19 cellular contexts compared by ENCODE assay signal in genomic region chr1:36211841-36212240, GRCh38. TPM values are rescaled to one million over a fixed set of nuclear protein-coding genes. Genes with fewer than 3 reads are reported as not detected.
DNase-seq lines count a peak whose midpoint lies in the region; ATAC-seq, FAIRE-seq and TF ChIP-seq lines count a peak whose summit lies in the region.
"Had no signal": no experiment of that assay in that cellular context is flagged by ENCODE, and none has a peak within 500 bp of the region (broad histone marks: within the 10 kb centered on the region; RNA-seq: fewer than 3 reads in every experiment).

No MANE protein-coding gene starts in this region.

- TF ChIP-seq POLR2A in HepG2 (IDR thresholded peaks at IDR 0.05; ENCODE audit: insufficient read depth in 1 of 2, low read depth in 2 of 2, low read length in 2 of 2) (no peak), right lobe of liver (IDR thresholded peaks at IDR 0.05) (no peak)

- ATAC-seq in HepG2 (peak; percentile 15; the same call in 1 of the 3 replicates), right lobe of liver (no peak), GM21381 (IDR thresholded peaks at IDR 0.05; ENCODE audit: unreplicated experiment) (no peak)
- ATAC-seq: GM12878 had no signal

- H3K4me2 ChIP-seq in HepG2 (ENCODE audit: low read depth, low read length) (peak overlapping the region; percentile 45; the same call in 1 of the 2 replicates), hepatocyte (no peak overlapping the region)
- H3K4me2 ChIP-seq: BLaER1 had no signal

- no TSS peak for BruUV-seq in HepG2 (replicated peaks; lab: Mats Ljungman, UMichigan)

- TF ChIP-seq CTCF in HepG2 (CRISPR knock-in tag; IDR thresholded peaks at IDR 0.05) (no peak), right lobe of liver (IDR thresholded peaks at IDR 0.05) (no peak), epithelial cell of esophagus (IDR thresholded peaks at IDR 0.05; ENCODE audit: insufficient read depth, low read depth, low read length, missing control alignments) (no peak), hepatocyte (IDR thresholded peaks at IDR 0.05; ENCODE audit: poor library complexity) (no peak)

- peaks cover 0 to 2% (median 0%) of the 10 kb centered on the region in 4 donors for H3K4me1 Mint-ChIP-seq in CD4-positive, alpha-beta memory T cell

- no peaks in the 10 kb centered on the region for H3K9me2 ChIP-seq in hepatocyte (replicated peaks; ENCODE audit: insufficient read depth)

- H3K4me1 ChIP-seq in HepG2 (ENCODE audit: insufficient read depth, low read length) (peaks cover 57% of the 10 kb centered on the region), right lobe of liver (peaks cover 0 to 7% (median 3%) of the 10 kb centered on the region in 4 donors), hepatocyte (ENCODE audit: insufficient read depth) (no peaks in the 10 kb centered on the region)
- H3K4me1 ChIP-seq in CD4-positive, alpha-beta memory T cell (ENCODE audit: insufficient read depth, low read length), result no peaks in the 10 kb centered on the region
- H3K4me1 ChIP-seq: HAP-1 had no signal

- H3K9me3 ChIP-seq in HepG2 (ENCODE audit: low read length), result no peaks in the 10 kb centered on the region
- no peaks in the 10 kb centered on the region for H3K9me3 ChIP-seq in right lobe of liver
- H3K9me3 ChIP-seq in hepatocyte (ENCODE audit: low read depth), result no peaks in the 10 kb centered on the region
- H3K9me3 ChIP-seq in CD4-positive, alpha-beta memory T cell (ENCODE audit: control insufficient read depth in 1 of 2, low read length in 2 of 2), result no peaks in the 10 kb centered on the region
- H3K9me3 ChIP-seq: BLaER1, HAP-1 had no signal

- H3K27ac Mint-ChIP-seq in CD4-positive, alpha-beta memory T cell, result no peak overlapping the region
- H3K27ac Mint-ChIP-seq: HFFc6 had no signal

- no peaks in the 10 kb centered on the region for H3K36me3 Mint-ChIP-seq in CD4-positive, alpha-beta memory T cell
- H3K36me3 Mint-ChIP-seq: CD4-positive, CD25-positive, alpha-beta regulatory T cell had no signal

- WGBS in HepG2 (ENCODE audit: low lambda C conversion rate), result 8% methylated on average over 2 of the region's 2 CpGs
- WGBS in right lobe of liver (ENCODE audit: insufficient coverage, low coverage, low lambda C conversion rate, missing lambda C conversion rate), result 57% methylated on average over 1 of the region's 2 CpGs
- 83% methylated on average over 2 of the region's 2 CpGs for WGBS in hepatocyte (ENCODE audit: low lambda C conversion rate, missing lambda C conversion rate)

- H3K27me3 ChIP-seq in HepG2 (ENCODE audit: control insufficient read depth in 1 of 2, insufficient read depth in 2 of 2, low read length in 2 of 2) (no peaks in the 10 kb centered on the region), right lobe of liver (no peaks in the 10 kb centered on the region), hepatocyte (no peaks in the 10 kb centered on the region)
- no peaks in the 10 kb centered on the region for H3K27me3 ChIP-seq in CD4-positive, alpha-beta memory T cell (ENCODE audit: insufficient read depth, low read length)
- H3K27me3 ChIP-seq: BLaER1 had no signal

- H3K9ac ChIP-seq in HepG2 (ENCODE audit: insufficient read depth, low read depth, low read length), result no peak overlapping the region
- H3K9ac ChIP-seq: BLaER1 had no signal

- CTCF ChIA-PET in HepG2 (lab: Yijun Ruan, JAX; ENCODE audit: low intra/inter-chr PET ratio, low total read pairs), result no interaction called here
- CTCF ChIA-PET in CD4-positive, alpha-beta memory T cell (lab: Charles Lee; ENCODE audit: partially characterized antibody), result interaction anchor here (1.1 to 1.8 kb wide), 3 partner anchors 11 to 62 kb away, joined by 3 to 7 read pairs (median 4); no protein-coding TSS in a partner anchor

- no peak overlapping the region for H3K27ac ChIP-seq in HepG2 (ENCODE audit: extremely low read length, insufficient read depth, low read length)
- no peak overlapping the region for H3K27ac ChIP-seq in right lobe of liver
- H3K27ac ChIP-seq in hepatocyte, result no peak overlapping the region
- H3K27ac ChIP-seq in CD4-positive, alpha-beta memory T cell (ENCODE audit: low read depth, low read length), result no peak overlapping the region
- H3K27ac ChIP-seq: BLaER1, HL-60 had no signal

- no peak for TF ChIP-seq RAD21 in HepG2 (CRISPR knock-in tag; IDR thresholded peaks at IDR 0.05)

- H3K4me3 ChIP-seq in HepG2 (replicated peaks in 1 of 3; ENCODE audit: insufficient read depth in 1 of 3, low read depth in 2 of 3, low read length in 3 of 3) (no peak overlapping the region), right lobe of liver (no peak overlapping the region), epithelial cell of esophagus (ENCODE audit: low read length) (no peak overlapping the region), hepatocyte (no peak overlapping the region)
- H3K4me3 ChIP-seq in CD4-positive, alpha-beta memory T cell (ENCODE audit: low read length in 2 of 2), result no peak overlapping the region
- H3K4me3 ChIP-seq: BLaER1, GM12878, HAP-1 had no signal

- no peaks in the 10 kb centered on the region for H3K27me3 Mint-ChIP-seq in CD4-positive, alpha-beta memory T cell

- H4K20me1 ChIP-seq in HepG2 (ENCODE audit: insufficient read depth, low read length), result no peaks in the 10 kb centered on the region
- H4K20me1 ChIP-seq in hepatocyte (ENCODE audit: insufficient read depth, poor library complexity, severe bottlenecking), result no peaks in the 10 kb centered on the region
- H4K20me1 ChIP-seq: BLaER1 had no signal

- H2AFZ ChIP-seq in HepG2 (ENCODE audit: low read length), result no peak overlapping the region
- H2AFZ ChIP-seq in hepatocyte, result no peak overlapping the region

- DNase-seq in HepG2 (ENCODE audit: low spot score), result no peak
- DNase-seq in right lobe of liver, result no peak
- DNase-seq in epithelial cell of esophagus (ENCODE audit: low read depth), result peak; percentile 47
- peak; percentile 22 for DNase-seq in hepatocyte (ENCODE audit: low spot score)
- DNase-seq in activated CD4-positive, alpha-beta T cell treated with anti-CD3 and anti-CD28 coated beads, Interleukin-2, amount 50 U/mL, for 4 hours, result no peak
- no peak for DNase-seq in SW480 (ENCODE audit: low spot score)
- no peak for DNase-seq in CD4-positive, alpha-beta memory T cell
- DNase-seq: 8988T; AML-193; Calu3; CD4-positive, CD25-positive, alpha-beta regulatory T cell; DMS79; GOT3; HFFc6 had no signal

- no peaks in the 10 kb centered on the region for H3K36me3 ChIP-seq in HepG2 (replicated peaks in 1 of 2; ENCODE audit: control insufficient read depth in 1 of 2, insufficient read depth in 2 of 2, low read length in 2 of 2)
- no peaks in the 10 kb centered on the region for H3K36me3 ChIP-seq in right lobe of liver
- no peaks in the 10 kb centered on the region for H3K36me3 ChIP-seq in hepatocyte (replicated peaks; ENCODE audit: insufficient read depth, low read depth)
- no peaks in the 10 kb centered on the region for H3K36me3 ChIP-seq in CD4-positive, alpha-beta memory T cell (ENCODE audit: insufficient read depth, low read length)
- H3K36me3 ChIP-seq: BLaER1, HAP-1 had no signal

- intact Hi-C loops in HepG2 (cut with micrococcal nuclease; ENCODE audit: unreplicated experiment), result no loop called here
- intact Hi-C loops in right lobe of liver (cut with DNase I), result no loop called here
- intact Hi-C loops in CD4-positive, alpha-beta memory T cell (cut with micrococcal nuclease), result no loop called here

- no peaks in the 10 kb centered on the region for H3K79me2 ChIP-seq in HepG2 (ENCODE audit: insufficient read depth, low read length)
- H3K79me2 ChIP-seq in hepatocyte, result no peaks in the 10 kb centered on the region

- POLR2A ChIA-PET in HepG2 (lab: Yijun Ruan, JAX), result interaction anchor here (0.6 to 4.1 kb wide), 4 partner anchors 12 to 61 kb away, joined by 3 to 23 read pairs (median 4); partner anchors contain the start of gene THRAP3
- POLR2A ChIA-PET in CD4-positive, alpha-beta memory T cell (lab: Charles Lee; ENCODE audit: partially characterized antibody), result interaction anchor here (1.0 to 1.4 kb wide), 2 partner anchors 11 to 63 kb away, joined by 3 read pairs; partner anchors contain the start of gene TRAPPC3

- FAIRE-seq in HepG2 (lab: Jason Lieb, UNC), result no peak
- FAIRE-seq: GM12878 had no signal

- in situ Hi-C loops in HepG2 (cut with HindIII; ENCODE audit: extremely low pct_ligation_motif_present, low pct_unique_long_range_greater_than_20kb), result no loop called here

- H3K9me3 Mint-ChIP-seq in CD4-positive, alpha-beta memory T cell, result no peaks in the 10 kb centered on the region
- H3K9me3 Mint-ChIP-seq: CD4-positive, CD25-positive, alpha-beta regulatory T cell; HFFc6 had no signal

- no peak for TF ChIP-seq EP300 in HepG2 (IDR thresholded peaks at IDR 0.05; ENCODE audit: low read depth in 2 of 2, low read length in 2 of 2)
- TF ChIP-seq EP300 in HepG2 (CRISPR knock-in tag; IDR thresholded peaks at IDR 0.05; ENCODE audit: borderline replicate concordance), result no peak

- no peak overlapping the region for H3K4me3 Mint-ChIP-seq in CD4-positive, alpha-beta memory T cell
- H3K4me3 Mint-ChIP-seq: CD4-positive, CD25-positive, alpha-beta regulatory T cell; HFFc6 had no signal

RNA-seq across cellular contexts. Expression of gene THRAP3, which starts 12.4 kb away (rescaled TPM):
- 92.6 and 127 TPM in 2 replicates for total RNA-seq in HepG2 (2016; rRNA removed; fragmentation: Illumina TruSeq; extraction: Trizol)
- total RNA-seq in HepG2 (2016; cell fraction: cytosol; rRNA removed; fragmentation: Illumina TruSeq; extraction: Trizol; ENCODE audit: low read depth), result 4.4 and 4.8 TPM in 2 replicates
- 91.8 and 120 TPM in 2 replicates for total RNA-seq in HepG2 (2016; cell fraction: insoluble cytoplasmic fraction; rRNA removed; fragmentation: Illumina TruSeq; extraction: Trizol)
- 17.0 and 19.1 TPM in 2 replicates for total RNA-seq in HepG2 (2016; cell fraction: membrane; rRNA removed; fragmentation: Illumina TruSeq; extraction: Trizol)
- 65.3 and 66.9 TPM in 2 replicates for total RNA-seq in HepG2 (2016; cell fraction: nucleus; rRNA removed; fragmentation: Illumina TruSeq; extraction: Trizol)
- 45.0 and 48.3 TPM in 2 replicates for polyA plus RNA-seq in HepG2 (2011; rRNA removed)
- polyA plus RNA-seq in HepG2 (2011; cell fraction: cytosol; rRNA removed), result 24.6 and 36.8 TPM in 2 replicates
- polyA plus RNA-seq in HepG2 (2011; cell fraction: nucleus; rRNA removed), result 24.7 and 31.6 TPM in 2 replicates
- polyA plus RNA-seq in HepG2 (2012), result 42.6 and 51.5 TPM in 2 replicates
- 2.2 and 2.7 TPM in 2 replicates for polyA plus RNA-seq in HepG2 (2016; cell fraction: cytosol; fragmentation: Illumina TruSeq; extraction: Trizol; ENCODE audit: low read depth)
- 84.9 and 85.0 TPM in 2 replicates for polyA plus RNA-seq in HepG2 (2016; cell fraction: insoluble cytoplasmic fraction; fragmentation: Illumina TruSeq; extraction: Trizol; ENCODE audit: low read depth)
- polyA plus RNA-seq in HepG2 (2016; cell fraction: membrane; fragmentation: Illumina TruSeq; extraction: Trizol; ENCODE audit: low read depth), result 6.4 and 7.9 TPM in 2 replicates
- polyA plus RNA-seq in HepG2 (2016; cell fraction: nucleus; fragmentation: Illumina TruSeq; extraction: Trizol; ENCODE audit: insufficient read depth, low read depth), result 72.6 and 82.4 TPM in 2 replicates
- 52.7 and 91.8 TPM in 2 replicates for polyA minus RNA-seq in HepG2 (2011; rRNA and poly(A)+ RNA removed; ENCODE audit: low replicate concordance)
- polyA minus RNA-seq in HepG2 (2011; cell fraction: cytosol; rRNA and poly(A)+ RNA removed), result 53.5 and 56.4 TPM in 2 replicates
- polyA minus RNA-seq in HepG2 (2011; cell fraction: nucleus; rRNA and poly(A)+ RNA removed), result 36.8 and 66.3 TPM in 2 replicates
- 10 to 100 TPM; 33.7 to 53.6 (median 40.7) TPM for total RNA-seq in right lobe of liver
- total RNA-seq in hepatocyte, result 82.7 and 84.6 TPM in 2 replicates
- polyA plus RNA-seq in hepatocyte, result 45.8 and 50.0 TPM in 2 replicates
- total RNA-seq in CD4-positive, alpha-beta memory T cell, result 100 to 1,000 TPM; 127 to 130 TPM
- polyA plus RNA-seq in CD4-positive, alpha-beta memory T cell, result 10 to 100 TPM; 58.5 to 98.6 TPM

RNA-seq across cellular contexts. Expression of gene MAP7D1, which starts 55.9 kb away (rescaled TPM):
- total RNA-seq in HepG2 (2016; rRNA removed; fragmentation: Illumina TruSeq; extraction: Trizol), result 5.5 and 7.2 TPM in 2 replicates
- 2.9 and 3.9 TPM in 2 replicates for total RNA-seq in HepG2 (2016; cell fraction: cytosol; rRNA removed; fragmentation: Illumina TruSeq; extraction: Trizol; ENCODE audit: low read depth)
- total RNA-seq in HepG2 (2016; cell fraction: insoluble cytoplasmic fraction; rRNA removed; fragmentation: Illumina TruSeq; extraction: Trizol), result 6.3 and 7.8 TPM in 2 replicates
- total RNA-seq in HepG2 (2016; cell fraction: membrane; rRNA removed; fragmentation: Illumina TruSeq; extraction: Trizol), result 4.2 TPM in 2 replicates
- total RNA-seq in HepG2 (2016; cell fraction: nucleus; rRNA removed; fragmentation: Illumina TruSeq; extraction: Trizol), result 6.1 and 7.9 TPM in 2 replicates
- 5.6 and 6.8 TPM in 2 replicates for polyA plus RNA-seq in HepG2 (2011; rRNA removed)
- polyA plus RNA-seq in HepG2 (2011; cell fraction: cytosol; rRNA removed), result 4.7 and 5.2 TPM in 2 replicates
- 14.7 and 14.9 TPM in 2 replicates for polyA plus RNA-seq in HepG2 (2011; cell fraction: nucleus; rRNA removed)
- 7.7 and 14.1 TPM in 2 replicates for polyA plus RNA-seq in HepG2 (2012)
- 1.7 and 2.4 TPM in 2 replicates for polyA plus RNA-seq in HepG2 (2016; cell fraction: cytosol; fragmentation: Illumina TruSeq; extraction: Trizol; ENCODE audit: low read depth)
- 14.2 and 15.7 TPM in 2 replicates for polyA plus RNA-seq in HepG2 (2016; cell fraction: insoluble cytoplasmic fraction; fragmentation: Illumina TruSeq; extraction: Trizol; ENCODE audit: low read depth)
- 4.5 and 4.6 TPM in 2 replicates for polyA plus RNA-seq in HepG2 (2016; cell fraction: membrane; fragmentation: Illumina TruSeq; extraction: Trizol; ENCODE audit: low read depth)
- polyA plus RNA-seq in HepG2 (2016; cell fraction: nucleus; fragmentation: Illumina TruSeq; extraction: Trizol; ENCODE audit: insufficient read depth, low read depth), result 19.3 and 21.5 TPM in 2 replicates
- 8.3 and 16.3 TPM in 2 replicates for polyA minus RNA-seq in HepG2 (2011; rRNA and poly(A)+ RNA removed; ENCODE audit: low replicate concordance)
- 6.0 and 8.5 TPM in 2 replicates for polyA minus RNA-seq in HepG2 (2011; cell fraction: cytosol; rRNA and poly(A)+ RNA removed)
- 4.0 and 7.2 TPM in 2 replicates for polyA minus RNA-seq in HepG2 (2011; cell fraction: nucleus; rRNA and poly(A)+ RNA removed)
- total RNA-seq in right lobe of liver, result 10 to 100 TPM; 10.2 to 28.2 (median 15.8) TPM
- total RNA-seq in hepatocyte, result 46.0 and 48.4 TPM in 2 replicates
- 84.7 and 97.8 TPM in 2 replicates for polyA plus RNA-seq in hepatocyte
- 100 to 1,000 TPM; 221 to 222 TPM for total RNA-seq in CD4-positive, alpha-beta memory T cell
- 10 to 100 TPM in 1 of 2 donors, 1 to 10 TPM in 1; 4.1 to 68.3 TPM for polyA plus RNA-seq in CD4-positive, alpha-beta memory T cell

Comparison
In these comparisons a context has a peak if more than half of its experiments do, and no peak if none do; other contexts are left out.
1. DNase-seq: peak in epithelial cell of esophagus (single experiment) and hepatocyte (single experiment); none in HepG2 (single experiment), right lobe of liver (0 of 3), activated CD4-positive, alpha-beta T cell treated with anti-CD3 and anti-CD28 coated beads, Interleukin-2, amount 50 U/mL, for 4 hours (0 of 2), SW480 (single experiment) and CD4-positive, alpha-beta memory T cell (0 of 5).